9 cellular contexts compared by ENCODE assay signal in genomic region chr1:20589331-20590312, GRCh38. TPM values are rescaled to one million over a fixed set of nuclear protein-coding genes. Genes with fewer than 3 reads are reported as not detected.
DNase-seq lines count a peak whose midpoint lies in the region; ATAC-seq, FAIRE-seq and TF ChIP-seq lines count a peak whose summit lies in the region.
"Had no signal": no experiment of that assay in that cellular context is flagged by ENCODE, and none has a peak within 500 bp of the region (broad histone marks: within the 10 kb centered on the region; RNA-seq: fewer than 3 reads in every experiment).

No MANE protein-coding gene starts in this region.

- no peak overlapping the region for H3K27ac ChIP-seq in endothelial cell of umbilical vein (ENCODE audit: insufficient read depth, low read depth, low read length)
- H3K27ac ChIP-seq in aorta (ENCODE audit: low read depth in 1 of 2, low read length in 2 of 2), result no peak overlapping the region

- no peaks in the 10 kb centered on the region for H3K36me3 Mint-ChIP-seq in activated naive CD8-positive, alpha-beta T cell treated with anti-CD3 and anti-CD28 coated beads, Interleukin-2, amount 50 U/mL, for 24 hours (ENCODE audit: low read depth)
- no peaks in the 10 kb centered on the region for H3K36me3 Mint-ChIP-seq in activated naive CD8-positive, alpha-beta T cell treated with anti-CD3 and anti-CD28 coated beads for 36 hours

- no peak overlapping the region for H3K27ac Mint-ChIP-seq in activated naive CD8-positive, alpha-beta T cell treated with anti-CD3 and anti-CD28 coated beads, Interleukin-2, amount 50 U/mL, for 24 hours
- no peak overlapping the region for H3K27ac Mint-ChIP-seq in activated naive CD8-positive, alpha-beta T cell treated with anti-CD3 and anti-CD28 coated beads for 36 hours

- no peak for TF ChIP-seq POLR2A in endothelial cell of umbilical vein (IDR thresholded peaks at IDR 0.05; ENCODE audit: low read depth, low read length)

- H3K36me3 ChIP-seq in endothelial cell of umbilical vein (ENCODE audit: control insufficient read depth in 2 of 2, extremely low read depth in 1 of 2, insufficient read depth in 2 of 2, low read length in 2 of 2) (no peaks in the 10 kb centered on the region), aorta (ENCODE audit: control insufficient read depth in 1 of 2, insufficient read depth in 2 of 2, low read length in 1 of 2) (no peaks in the 10 kb centered on the region)

- H3K9me3 Mint-ChIP-seq in activated naive CD8-positive, alpha-beta T cell treated with anti-CD3 and anti-CD28 coated beads, Interleukin-2, amount 50 U/mL, for 24 hours, result no peaks in the 10 kb centered on the region
- no peaks in the 10 kb centered on the region for H3K9me3 Mint-ChIP-seq in activated naive CD8-positive, alpha-beta T cell treated with anti-CD3 and anti-CD28 coated beads for 36 hours

- no TSS peak for BruUV-seq in endothelial cell of umbilical vein (replicated peaks; lab: Mats Ljungman, UMichigan)

- H3K27me3 ChIP-seq in endothelial cell of umbilical vein (ENCODE audit: control insufficient read depth in 2 of 2, insufficient read depth in 2 of 2, low read length in 2 of 2) (peaks cover 2 to 13% of the 10 kb centered on the region in 2 experiments), aorta (ENCODE audit: control insufficient read depth in 1 of 2, insufficient read depth in 2 of 2, low read length in 1 of 2) (no peaks in the 10 kb centered on the region)

- dilution Hi-C loops in endothelial cell of umbilical vein (cut with MboI; ENCODE audit: extremely low pct_ligation_motif_present, low sequenced_read_pairs), result no loop called here

- CTCF ChIA-PET in endothelial cell of umbilical vein (lab: Charles Lee), result interaction anchor here (0.9 to 3.2 kb wide), 5 partner anchors 10 to 44 kb away, joined by 3 to 19 read pairs (median 11); no protein-coding TSS in a partner anchor

- peak; percentile 68 for FAIRE-seq in endothelial cell of umbilical vein (lab: Jason Lieb, UNC)
- FAIRE-seq: A204.1 had no signal

- peak overlapping the region; percentile 5 for H2AFZ ChIP-seq in endothelial cell of umbilical vein (ENCODE audit: low read depth, low read length)

- WGBS in aorta, 2 donors, result 6 to 7% methylated on average over 24 of the region's 24 CpGs

- no peaks in the 10 kb centered on the region for H3K79me2 ChIP-seq in endothelial cell of umbilical vein (ENCODE audit: control insufficient read depth, insufficient read depth, low read length)

- POLR2A ChIA-PET in endothelial cell of umbilical vein (lab: Charles Lee), result no interaction called here

- intact Hi-C loops in endothelial cell of umbilical vein (cut with micrococcal nuclease) (no loop called here), aorta (cut with DNase I) (no loop called here)

- H3K9me3 ChIP-seq in endothelial cell of umbilical vein (replicated peaks; ENCODE audit: control insufficient read depth, insufficient read depth, low read length) (no peaks in the 10 kb centered on the region), aorta (ENCODE audit: control insufficient read depth, low read length) (no peaks in the 10 kb centered on the region)

- H3K9me1 ChIP-seq in endothelial cell of umbilical vein (replicated peaks; ENCODE audit: control insufficient read depth, extremely low read depth, insufficient read depth, low read length), result no peaks in the 10 kb centered on the region

- H3K4me2 ChIP-seq in endothelial cell of umbilical vein (ENCODE audit: insufficient read depth, low read length), result peak overlapping the region; percentile 55

- no peaks in the 10 kb centered on the region for H4K20me1 ChIP-seq in endothelial cell of umbilical vein (replicated peaks; ENCODE audit: control insufficient read depth, extremely low read depth, insufficient read depth, low read length)

- peaks cover 15% of the 10 kb centered on the region for H3K4me1 ChIP-seq in endothelial cell of umbilical vein (ENCODE audit: control insufficient read depth, extremely low read depth, insufficient read depth, low read length)
- H3K4me1 ChIP-seq in aorta (ENCODE audit: control insufficient read depth in 1 of 2, insufficient read depth in 2 of 2, low read length in 2 of 2), result no peaks in the 10 kb centered on the region

- TF ChIP-seq CTCF in endothelial cell of umbilical vein (IDR thresholded peaks at IDR 0.05; ENCODE audit: extremely low read depth in 1 of 2, insufficient read depth in 1 of 2, low read depth in 1 of 2, low read length in 2 of 2), result no peak

- peak; percentile 29 for ATAC-seq in activated naive CD8-positive, alpha-beta T cell treated with anti-CD3 and anti-CD28 coated beads, Interleukin-2, amount 50 U/mL, for 24 hours
- ATAC-seq in aorta (ENCODE audit: low FRiP score) (peak; percentile 69), GM18909 (IDR thresholded peaks at IDR 0.05; ENCODE audit: poor library complexity, unreplicated experiment) (no peak)
- no peak for ATAC-seq in stimulated activated naive CD8-positive, alpha-beta T cell treated with anti-CD3 and anti-CD28 coated beads, Interleukin-15, Interleukin-2, amounts not matched to agents 100 U/mL and 50 U/mL, for 24 hours

- H3K4me1 Mint-ChIP-seq in activated naive CD8-positive, alpha-beta T cell treated with anti-CD3 and anti-CD28 coated beads, Interleukin-2, amount 50 U/mL, for 24 hours, result no peaks in the 10 kb centered on the region
- peaks cover 5% of the 10 kb centered on the region for H3K4me1 Mint-ChIP-seq in activated naive CD8-positive, alpha-beta T cell treated with anti-CD3 and anti-CD28 coated beads for 36 hours

- peak overlapping the region in 1 of 3 experiments; percentile 20 for H3K4me3 ChIP-seq in endothelial cell of umbilical vein (replicated peaks in 1 of 3; ENCODE audit: insufficient read depth in 1 of 3, low read depth in 1 of 3, low read length in 3 of 3)
- H3K4me3 ChIP-seq in aorta (ENCODE audit: low read length in 2 of 2), result no peak overlapping the region

- peaks cover 51% of the 10 kb centered on the region for H3K27me3 Mint-ChIP-seq in activated naive CD8-positive, alpha-beta T cell treated with anti-CD3 and anti-CD28 coated beads, Interleukin-2, amount 50 U/mL, for 24 hours
- peaks cover 64% of the 10 kb centered on the region for H3K27me3 Mint-ChIP-seq in activated naive CD8-positive, alpha-beta T cell treated with anti-CD3 and anti-CD28 coated beads for 36 hours

- no peak for DNase-seq in activated naive CD8-positive, alpha-beta T cell treated with anti-CD3 and anti-CD28 coated beads, Interleukin-2, amount 50 U/mL, for 24 hours
- no peak for DNase-seq in activated naive CD8-positive, alpha-beta T cell treated with anti-CD3 and anti-CD28 coated beads for 36 hours
- DNase-seq in endothelial cell of umbilical vein (ENCODE audit: low read depth, low spot score) (peak; percentile 88), lung microvascular endothelial cell (ENCODE audit: low read depth in 2 of 2) (peak; percentile 48 to 84), aorta (peak; percentile 73 to 84), glomerular visceral epithelial cell (ENCODE audit: extremely low spot score) (no peak)
- no peak for DNase-seq in stimulated activated naive CD8-positive, alpha-beta T cell treated with anti-CD3 and anti-CD28 coated beads, Interleukin-15, Interleukin-2, amounts not matched to agents 100 U/mL and 50 U/mL, for 24 hours

- H3K4me3 Mint-ChIP-seq in activated naive CD8-positive, alpha-beta T cell treated with anti-CD3 and anti-CD28 coated beads, Interleukin-2, amount 50 U/mL, for 24 hours, result no peak overlapping the region
- no peak overlapping the region for H3K4me3 Mint-ChIP-seq in activated naive CD8-positive, alpha-beta T cell treated with anti-CD3 and anti-CD28 coated beads for 36 hours

- no peak overlapping the region for H3K9ac ChIP-seq in endothelial cell of umbilical vein (replicated peaks; ENCODE audit: extremely low read depth, insufficient read depth, low read length)

RNA-seq across cellular contexts. Expression of gene CDA, which starts 0.7 kb away (rescaled TPM):
- not detected for total RNA-seq in activated naive CD8-positive, alpha-beta T cell treated with anti-CD3 and anti-CD28 coated beads for 36 hours
- total RNA-seq in endothelial cell of umbilical vein (0.35 TPM in 1 of 2 replicates, not detected in the other), lung microvascular endothelial cell (0.65 and 1.6 TPM in 2 replicates), aorta (1 to 10 TPM; 5.3 to 9.0 TPM)
- polyA plus RNA-seq in endothelial cell of umbilical vein (1.2 and 1.9 TPM in 2 replicates), aorta (10 to 100 TPM in 1 of 2 donors, 1 to 10 TPM in 1; 5.4 to 16.2 TPM)
- polyA plus RNA-seq in endothelial cell of umbilical vein (2011; cell fraction: cytosol; rRNA removed), result 1.5 and 1.6 TPM in 2 replicates
- polyA plus RNA-seq in endothelial cell of umbilical vein (2011; cell fraction: nucleus; rRNA removed), result 0.22 TPM in 1 of 2 replicates, not detected in the other
- 0.19 TPM in 1 of 2 replicates, not detected in the other for polyA plus RNA-seq in endothelial cell of umbilical vein (2012)
- polyA minus RNA-seq in endothelial cell of umbilical vein, result 0.21 TPM in 1 of 2 replicates, not detected in the other
- 45.4 TPM for polyA minus RNA-seq in endothelial cell of umbilical vein (2011; cell fraction: cytosol; rRNA and poly(A)+ RNA removed)
- 0.63 TPM in 2 replicates for polyA minus RNA-seq in endothelial cell of umbilical vein (2011; cell fraction: nucleus; rRNA and poly(A)+ RNA removed)

RNA-seq across cellular contexts. Expression of gene FAM43B, which starts 37.2 kb away (rescaled TPM):
- not detected for total RNA-seq in activated naive CD8-positive, alpha-beta T cell treated with anti-CD3 and anti-CD28 coated beads for 36 hours
- total RNA-seq in endothelial cell of umbilical vein (not detected in 2 replicates), lung microvascular endothelial cell (not detected in 2 replicates), aorta (1 to 10 TPM in 1 of 2 donors, under 1 TPM in 1; 0.52 to 2.7 TPM)
- polyA plus RNA-seq in endothelial cell of umbilical vein (not detected in 2 replicates), aorta (not detected)
- not detected in 2 replicates for polyA plus RNA-seq in endothelial cell of umbilical vein (2011; cell fraction: cytosol; rRNA removed)
- not detected in 2 replicates for polyA plus RNA-seq in endothelial cell of umbilical vein (2011; cell fraction: nucleus; rRNA removed)
- not detected in 2 replicates for polyA plus RNA-seq in endothelial cell of umbilical vein (2012)
- not detected in 2 replicates for polyA minus RNA-seq in endothelial cell of umbilical vein
- not detected for polyA minus RNA-seq in endothelial cell of umbilical vein (2011; cell fraction: cytosol; rRNA and poly(A)+ RNA removed)
- not detected in 2 replicates for polyA minus RNA-seq in endothelial cell of umbilical vein (2011; cell fraction: nucleus; rRNA and poly(A)+ RNA removed)

RNA-seq across cellular contexts. Expression of gene PINK1, which starts 43.6 kb away (rescaled TPM):
- 1 to 10 TPM; 1.9 to 2.1 TPM for total RNA-seq in activated naive CD8-positive, alpha-beta T cell treated with anti-CD3 and anti-CD28 coated beads for 36 hours
- total RNA-seq in endothelial cell of umbilical vein (25.6 and 27.3 TPM in 2 replicates), lung microvascular endothelial cell (50.8 and 93.7 TPM in 2 replicates), aorta (10 to 100 TPM; 72.0 to 90.2 TPM)
- polyA plus RNA-seq in endothelial cell of umbilical vein (27.2 and 27.9 TPM in 2 replicates), aorta (100 to 1,000 TPM in 1 of 2 donors, 10 to 100 TPM in 1; 94.6 to 129 TPM)
- polyA plus RNA-seq in endothelial cell of umbilical vein (2011; cell fraction: cytosol; rRNA removed), result 30.6 and 32.3 TPM in 2 replicates
- 14.5 and 17.2 TPM in 2 replicates for polyA plus RNA-seq in endothelial cell of umbilical vein (2011; cell fraction: nucleus; rRNA removed)
- polyA plus RNA-seq in endothelial cell of umbilical vein (2012), result 17.7 and 24.2 TPM in 2 replicates
- 18.2 and 21.8 TPM in 2 replicates for polyA minus RNA-seq in endothelial cell of umbilical vein
- 24.2 TPM for polyA minus RNA-seq in endothelial cell of umbilical vein (2011; cell fraction: cytosol; rRNA and poly(A)+ RNA removed)
- 4.7 and 6.3 TPM in 2 replicates for polyA minus RNA-seq in endothelial cell of umbilical vein (2011; cell fraction: nucleus; rRNA and poly(A)+ RNA removed)

Comparison
In these comparisons a context has a peak if more than half of its experiments do, and no peak if none do; other contexts are left out.
1. ATAC-seq: peak in activated naive CD8-positive, alpha-beta T cell treated with anti-CD3 and anti-CD28 coated beads, Interleukin-2, amount 50 U/mL, for 24 hours (single experiment) and aorta (single experiment); none in stimulated activated naive CD8-positive, alpha-beta T cell treated with anti-CD3 and anti-CD28 coated beads, Interleukin-15, Interleukin-2, amounts not matched to agents 100 U/mL and 50 U/mL, for 24 hours (single experiment) and GM18909 (single experiment).
2. DNase-seq: peak in endothelial cell of umbilical vein (single experiment), lung microvascular endothelial cell (2 of 2) and aorta (2 of 2); none in activated naive CD8-positive, alpha-beta T cell treated with anti-CD3 and anti-CD28 coated beads, Interleukin-2, amount 50 U/mL, for 24 hours (single experiment), activated naive CD8-positive, alpha-beta T cell treated with anti-CD3 and anti-CD28 coated beads for 36 hours (single experiment), stimulated activated naive CD8-positive, alpha-beta T cell treated with anti-CD3 and anti-CD28 coated beads, Interleukin-15, Interleukin-2, amounts not matched to agents 100 U/mL and 50 U/mL, for 24 hours (single experiment) and glomerular visceral epithelial cell (single experiment).